ENCODE assay signal across 8 cellular contexts in the genomic region with DNA sequence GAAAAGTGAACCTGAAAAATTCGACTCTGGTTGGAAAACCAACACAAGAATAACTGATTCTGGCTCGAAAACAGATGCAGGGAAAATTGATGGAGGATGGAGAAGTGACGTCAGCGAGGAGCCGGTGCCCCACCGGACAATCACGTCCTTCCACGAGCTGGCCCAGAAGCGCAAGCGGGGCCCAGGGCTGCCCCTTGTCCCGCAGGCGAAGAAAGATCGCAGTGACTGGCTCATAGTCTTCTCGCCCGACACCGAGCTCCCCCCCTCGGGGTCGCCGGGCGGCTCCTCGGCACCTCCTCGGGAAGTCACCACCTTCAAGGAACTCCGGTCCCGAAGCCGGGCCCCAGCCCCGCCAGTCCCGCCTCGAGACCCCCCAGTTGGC. TPM values are rescaled to one million over a fixed set of nuclear protein-coding genes. Genes with fewer than 3 reads are reported as not detected.
DNase-seq lines count a peak whose midpoint lies in the region; ATAC-seq and TF ChIP-seq lines count a peak whose summit lies in the region.

No MANE protein-coding gene starts in this region.

- H3K27me3 ChIP-seq in kidney epithelial cell (ENCODE audit: control insufficient read depth, insufficient read depth, low read length), result no peaks in the 10 kb centered on the region

- no peak overlapping the region for H3K27ac Mint-ChIP-seq in stimulated activated naive CD8-positive, alpha-beta T cell treated with anti-CD3 and anti-CD28 coated beads, Interleukin-15, Interleukin-2, amounts not matched to agents 100 ng/mL and 50 ng/mL, for 24 hours

- TF ChIP-seq CTCF in kidney epithelial cell (IDR thresholded peaks at IDR 0.05; ENCODE audit: insufficient read depth, low read length, poor library complexity, severe bottlenecking), result no peak

- peaks cover 32% of the 10 kb centered on the region for H3K4me1 Mint-ChIP-seq in stimulated activated naive CD8-positive, alpha-beta T cell treated with anti-CD3 and anti-CD28 coated beads, Interleukin-15, Interleukin-2, amounts not matched to agents 100 ng/mL and 50 ng/mL, for 24 hours (ENCODE audit: low read depth)

- ATAC-seq in GM19328 (IDR thresholded peaks at IDR 0.05; ENCODE audit: unreplicated experiment), result no peak

- peak overlapping the region; percentile 73 for H3K4me3 Mint-ChIP-seq in stimulated activated naive CD8-positive, alpha-beta T cell treated with anti-CD3 and anti-CD28 coated beads, Interleukin-15, Interleukin-2, amounts not matched to agents 100 ng/mL and 50 ng/mL, for 24 hours

- DNase-seq in D341Med (ENCODE audit: low spot score) (peak; percentile 74), astrocyte of the hippocampus (ENCODE audit: low read depth, low spot score) (peak; percentile 59), kidney epithelial cell (ENCODE audit: low read depth) (no peak), GDM1 (lab: John Stamatoyannopoulos, UW) (no peak), HK-2 (ENCODE audit: unreplicated experiment) (no peak)
- DNase-seq in Jurkat, Clone E6-1 (ENCODE audit: low read depth, low spot score), result no peak

- peaks cover 26% of the 10 kb centered on the region for H3K36me3 Mint-ChIP-seq in stimulated activated naive CD8-positive, alpha-beta T cell treated with anti-CD3 and anti-CD28 coated beads, Interleukin-15, Interleukin-2, amounts not matched to agents 100 ng/mL and 50 ng/mL, for 24 hours (ENCODE audit: low read depth)

- H3K4me3 ChIP-seq in Jurkat, Clone E6-1 (ENCODE audit: low read length), result peak overlapping the region; percentile 86
- H3K4me3 ChIP-seq in kidney epithelial cell (ENCODE audit: low read depth, low read length), result peak overlapping the region; percentile 90

- no peaks in the 10 kb centered on the region for H3K9me3 Mint-ChIP-seq in stimulated activated naive CD8-positive, alpha-beta T cell treated with anti-CD3 and anti-CD28 coated beads, Interleukin-15, Interleukin-2, amounts not matched to agents 100 ng/mL and 50 ng/mL, for 24 hours

- H3K36me3 ChIP-seq in kidney epithelial cell (ENCODE audit: control insufficient read depth, insufficient read depth, low read length), result peaks cover 4% of the 10 kb centered on the region

- no peaks in the 10 kb centered on the region for H3K27me3 Mint-ChIP-seq in stimulated activated naive CD8-positive, alpha-beta T cell treated with anti-CD3 and anti-CD28 coated beads, Interleukin-15, Interleukin-2, amounts not matched to agents 100 ng/mL and 50 ng/mL, for 24 hours

RNA-seq across cellular contexts. Expression of a gene that starts 1.9 kb away (rescaled TPM):
- polyA plus RNA-seq in Jurkat, Clone E6-1 (2012; ENCODE audit: insufficient read depth, insufficient read length), result 18.3 TPM
- 38.1 and 38.3 TPM in 2 replicates for total RNA-seq in kidney epithelial cell

RNA-seq across cellular contexts. Expression of a gene that starts 13.9 kb away (rescaled TPM):
- 460 TPM for polyA plus RNA-seq in Jurkat, Clone E6-1 (2012; ENCODE audit: insufficient read depth, insufficient read length)
- 248 and 271 TPM in 2 replicates for total RNA-seq in kidney epithelial cell

RNA-seq across cellular contexts. Expression of a gene that starts 21.3 kb away (rescaled TPM):
- polyA plus RNA-seq in Jurkat, Clone E6-1 (2012; ENCODE audit: insufficient read depth, insufficient read length), result not detected
- total RNA-seq in kidney epithelial cell, result not detected in 2 replicates

RNA-seq across cellular contexts. Expression of a gene that starts 45.3 kb away (rescaled TPM):
- 13.9 TPM for polyA plus RNA-seq in Jurkat, Clone E6-1 (2012; ENCODE audit: insufficient read depth, insufficient read length)
- 2.8 and 3.8 TPM in 2 replicates for total RNA-seq in kidney epithelial cell

RNA-seq across cellular contexts. Expression of a gene that starts 49.3 kb away (rescaled TPM):
- 84.2 TPM for polyA plus RNA-seq in Jurkat, Clone E6-1 (2012; ENCODE audit: insufficient read depth, insufficient read length)
- total RNA-seq in kidney epithelial cell, result 21.7 and 24.2 TPM in 2 replicates

Comparison
In these comparisons a context has a peak if more than half of its experiments do, and no peak if none do; other contexts are left out.
1. DNase-seq: peak in D341Med (single experiment) and astrocyte of the hippocampus (single experiment); none in Jurkat, Clone E6-1 (single experiment), kidney epithelial cell (single experiment), GDM1 (single experiment) and HK-2 (single experiment).